8 cellular contexts compared by ENCODE assay signal in genomic region chr18:35497006-35497333, GRCh38. TPM values are rescaled to one million over a fixed set of nuclear protein-coding genes. Genes with fewer than 3 reads are reported as not detected.
DNase-seq lines count a peak whose midpoint lies in the region; ATAC-seq, FAIRE-seq and TF ChIP-seq lines count a peak whose summit lies in the region.

No MANE protein-coding gene starts in this region.

- peak; percentile 53 for DNase-seq in Karpas-422
- peak in 2 of 4 experiments; percentile 23 to 60 for DNase-seq in K562 (ENCODE audit: extremely low read depth in 1 of 4, low spot score in 3 of 4)
- peak; percentile 45 to 50 for DNase-seq in left colon
- DNase-seq in suprapubic skin (ENCODE audit: low spot score in 2 of 2) = no peak
- DNase-seq in MV-4-11 (lab: John Stamatoyannopoulos, UW) = no peak
- no peak for DNase-seq in stimulated activated CD4-positive, alpha-beta T cell treated with anti-CD3 and anti-CD28 coated beads, Interleukin-4, amount 100 ng/mL, for 24 hours

- intact Hi-C loops in K562 (cut with micrococcal nuclease) (loop anchor here (1.0 to 10.0 kb wide), 3 partner anchors 92 to 387 kb away; no protein-coding TSS in a partner anchor), left colon (cut with DNase I, micrococcal nuclease) (loop anchor here in 1 of 2 donors (2.0 kb wide), 1 partner anchor 476 kb away; the partner anchor contains the start of gene RMP24)

- H3K9ac ChIP-seq in ES-I3 (ENCODE audit: low read depth, low read length) = peak overlapping the region; percentile 90
- peak overlapping the region; percentile 85 for H3K9ac ChIP-seq in Karpas-422 (ENCODE audit: low read length)
- H3K9ac ChIP-seq in K562 (ENCODE audit: insufficient read depth in 1 of 2, low read depth in 2 of 2, low read length in 2 of 2) = peak overlapping the region; percentile 92 to 93; a peak in 3 of 4 replicates

- WGBS in K562 (ENCODE audit: insufficient coverage, low coverage, missing lambda C conversion rate) = 2% methylated on average over 3 of the region's 3 CpGs
- 0% methylated on average over 3 of the region's 3 CpGs for WGBS in suprapubic skin

- TF ChIP-seq POLR2A in K562 (conservative IDR thresholded peaks at IDR 0.05) (no peak), suprapubic skin (IDR thresholded peaks at IDR 0.05) (no peak)

- BruUV-seq in K562 (replicated peaks; lab: Mats Ljungman, UMichigan) = no TSS peak

- TF ChIP-seq CTCF in K562 (IDR thresholded peaks at IDR 0.05 in 2 of 3, conservative IDR thresholded peaks at IDR 0.05 in 1 of 3; ENCODE audit: insufficient read depth in 2 of 3, low read depth in 1 of 3, low read length in 3 of 3) = no peak
- TF ChIP-seq CTCF in suprapubic skin (IDR thresholded peaks at IDR 0.05) = no peak

- POLR2A ChIA-PET in K562 (lab: Yijun Ruan, JAX) = interaction anchor here (0.5 to 2.4 kb wide), 13 partner anchors 7 to 487 kb away, joined by 3 to 16 read pairs (median 3); no protein-coding TSS in a partner anchor

- CTCF ChIA-PET in K562 (lab: Yijun Ruan, JAX; ENCODE audit: low intra/inter-chr PET ratio) = no interaction called here

- H2AFZ ChIP-seq in Karpas-422 (ENCODE audit: low read length) = no peak overlapping the region
- peak overlapping the region; percentile 97 for H2AFZ ChIP-seq in K562 (ENCODE audit: low read depth, low read length)

- no peaks in the 10 kb centered on the region for H3K9me3 ChIP-seq in ES-I3 (ENCODE audit: control insufficient read depth, insufficient read depth, low read length)
- no peaks in the 10 kb centered on the region for H3K9me3 ChIP-seq in Karpas-422 (ENCODE audit: low read length)
- H3K9me3 ChIP-seq in K562 (replicated peaks; ENCODE audit: control insufficient read depth, insufficient read depth, low read depth, low read length) = no peaks in the 10 kb centered on the region
- H3K9me3 ChIP-seq in suprapubic skin = no peaks in the 10 kb centered on the region

- FAIRE-seq in K562 (lab: Jason Lieb, UNC) = no peak

- TF ChIP-seq EP300 in K562 (IDR thresholded peaks at IDR 0.05; ENCODE audit: low read length) (no peak), suprapubic skin (IDR thresholded peaks at IDR 0.05) (no peak)

- in situ Hi-C loops in K562 (cut with MboI) = no loop called here

- no peaks in the 10 kb centered on the region for H3K9me1 ChIP-seq in K562 (ENCODE audit: control insufficient read depth, insufficient read depth, low read length)

- H3K36me3 ChIP-seq in ES-I3 (ENCODE audit: insufficient read depth, low read length) = no peaks in the 10 kb centered on the region
- no peaks in the 10 kb centered on the region for H3K36me3 ChIP-seq in Karpas-422 (ENCODE audit: insufficient read depth, low read length)
- no peaks in the 10 kb centered on the region; the same call in 2 of the 3 replicates for H3K36me3 ChIP-seq in K562 (ENCODE audit: control insufficient read depth, insufficient read depth, low read length)
- H3K36me3 ChIP-seq in suprapubic skin = no peaks in the 10 kb centered on the region

- peak overlapping the region; percentile 81 for H3K4me3 ChIP-seq in Karpas-422 (ENCODE audit: low read length)
- peak overlapping the region; percentile 70 for H3K4me3 ChIP-seq in K562
- peak overlapping the region; percentile 72 for H3K4me3 ChIP-seq in suprapubic skin

- H4K20me1 ChIP-seq in Karpas-422 (ENCODE audit: insufficient read depth, low read depth, low read length) (no peaks in the 10 kb centered on the region), K562 (replicated peaks; ENCODE audit: control insufficient read depth, insufficient read depth, low read length) (no peaks in the 10 kb centered on the region)

- peak overlapping the region; percentile 96 for H3K27ac ChIP-seq in Karpas-422 (ENCODE audit: low read length)
- H3K27ac ChIP-seq in K562 (ENCODE audit: extremely low read depth, low read depth, low read length) = peak overlapping the region; percentile 96
- H3K27ac ChIP-seq in suprapubic skin = peak overlapping the region; percentile 98

- ATAC-seq in GM21529 (IDR thresholded peaks at IDR 0.05; ENCODE audit: unreplicated experiment) (peak; percentile 18), K562 (peak; percentile 59), left colon (peak; percentile 67)

- H3K9me2 ChIP-seq in Karpas-422 (replicated peaks; ENCODE audit: insufficient read depth, low read length) = no peaks in the 10 kb centered on the region

- no peaks in the 10 kb centered on the region for H3K27me3 ChIP-seq in Karpas-422 (ENCODE audit: low read length)
- H3K27me3 ChIP-seq in K562 (ENCODE audit: control insufficient read depth in 2 of 2, insufficient read depth in 2 of 2, low read length in 2 of 2) = no peaks in the 10 kb centered on the region
- no peaks in the 10 kb centered on the region for H3K27me3 ChIP-seq in suprapubic skin

- H3K79me2 ChIP-seq in Karpas-422 (ENCODE audit: low read length) = peaks cover 52% of the 10 kb centered on the region
- peaks cover 50% of the 10 kb centered on the region for H3K79me2 ChIP-seq in K562 (ENCODE audit: control insufficient read depth, insufficient read depth, low read length)

- H3K4me2 ChIP-seq in Karpas-422 (ENCODE audit: low read depth, low read length, poor library complexity, severe bottlenecking) = peak overlapping the region; percentile 92
- H3K4me2 ChIP-seq in K562 (ENCODE audit: insufficient read depth, low read length) = peak overlapping the region; percentile 98

- TF ChIP-seq RAD21 in K562 (CRISPR knock-in tag; conservative IDR thresholded peaks at IDR 0.05 in 1 of 2, IDR thresholded peaks at IDR 0.05 in 1 of 2) = no peak

- H3K4me1 ChIP-seq in ES-I3 (ENCODE audit: insufficient read depth, low read length) = peaks cover 26% of the 10 kb centered on the region
- H3K4me1 ChIP-seq in Karpas-422 (ENCODE audit: low read length) = peaks cover 63% of the 10 kb centered on the region
- H3K4me1 ChIP-seq in K562 (replicated peaks in 1 of 2; ENCODE audit: control insufficient read depth in 2 of 2, insufficient read depth in 2 of 2, low read length in 2 of 2) = peaks cover 8 to 30% of the 10 kb centered on the region in 2 experiments; a peak in 4 of 5 replicates
- peaks cover 31% of the 10 kb centered on the region for H3K4me1 ChIP-seq in suprapubic skin

TF ChIP-seq in K562, 482 proteins besides CTCF, POLR2A, EP300 and RAD21 (continues in another document):
- 0 out of 2 replicates have a peak, but pooled peaks have one; percentile 16 for TF ChIP-seq ERF (CRISPR knock-in tag; IDR thresholded peaks at IDR 0.05)
- 0 out of 4 replicates have a peak, but pooled peaks of 1 of the 2 experiments have one; percentile 3 for TF ChIP-seq SIN3A (IDR thresholded peaks at IDR 0.05; ENCODE audit: borderline replicate concordance in 2 of 2, control insufficient read depth in 1 of 2, low read depth in 2 of 2, low read length in 2 of 2)
- TF ChIP-seq, protein P1, sequence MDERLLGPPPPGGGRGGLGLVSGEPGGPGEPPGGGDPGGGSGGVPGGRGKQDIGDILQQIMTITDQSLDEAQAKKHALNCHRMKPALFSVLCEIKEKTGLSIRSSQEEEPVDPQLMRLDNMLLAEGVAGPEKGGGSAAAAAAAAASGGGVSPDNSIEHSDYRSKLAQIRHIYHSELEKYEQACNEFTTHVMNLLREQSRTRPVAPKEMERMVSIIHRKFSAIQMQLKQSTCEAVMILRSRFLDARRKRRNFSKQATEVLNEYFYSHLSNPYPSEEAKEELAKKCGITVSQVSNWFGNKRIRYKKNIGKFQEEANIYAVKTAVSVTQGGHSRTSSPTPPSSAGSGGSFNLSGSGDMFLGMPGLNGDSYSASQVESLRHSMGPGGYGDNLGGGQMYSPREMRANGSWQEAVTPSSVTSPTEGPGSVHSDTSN (CRISPR knock-in tag; IDR thresholded peaks at IDR 0.05; ENCODE audit: low read depth) = no peak
- TF ChIP-seq, protein P1 (tag; conservative IDR thresholded peaks at IDR 0.05; ENCODE audit: low read depth) = no peak
- no peak for TF ChIP-seq CREBBP (IDR thresholded peaks at IDR 0.05; ENCODE audit: low read depth, low read length)
- TF ChIP-seq TEAD1 (CRISPR knock-in tag; IDR thresholded peaks at IDR 0.05) = 0 out of 4 replicates have a peak, but pooled peaks of 1 of the 2 experiments have one; percentile 25
- no peak for TF ChIP-seq CEBPG (CRISPR knock-in tag; IDR thresholded peaks at IDR 0.05)
- 0 out of 4 replicates have a peak, but pooled peaks of 1 of the 2 experiments have one; percentile 17 for TF ChIP-seq CEBPG (tag; conservative IDR thresholded peaks at IDR 0.05 in 1 of 2, IDR thresholded peaks at IDR 0.05 in 1 of 2)

RNA-seq across cellular contexts. Expression of gene INO80C, which starts 0.8 kb away (rescaled TPM):
- 83.4 and 108 TPM in 2 replicates for total RNA-seq in Karpas-422 (2014; rRNA removed; shearing (Covaris generic); ENCODE audit: low replicate concordance)
- 9.7 and 20.7 TPM in 2 replicates for total RNA-seq in K562 (2011; cell fraction: chromatin; rRNA removed; ENCODE audit: low replicate concordance)
- total RNA-seq in K562 (2011; cell fraction: nucleolus; rRNA removed) = 18.0 and 20.5 TPM in 2 replicates
- total RNA-seq in K562 (2011; cell fraction: nucleoplasm; rRNA removed) = 18.2 and 19.3 TPM in 2 replicates
- total RNA-seq in K562 (2014; rRNA removed) (14.3 and 19.8 TPM in 2 replicates), K562 (2014; rRNA removed; fragmentation: Illumina TruSeq; extraction: Trizol) (21.4 and 21.6 TPM in 2 replicates), K562 (2015; rRNA removed; fragmentation: Illumina TruSeq; extraction: Trizol) (18.8 and 19.2 TPM in 2 replicates), K562 (2021) (42.1 and 46.6 TPM in 2 replicates), left colon (10 to 100 TPM; 35.2 to 37.5 TPM), suprapubic skin (10 to 100 TPM; 12.6 to 35.2 (median 18.2) TPM)
- polyA plus RNA-seq in K562 (2011; rRNA removed) (33.6 and 34.8 TPM in 2 replicates), K562 (2014; fragmentation: Illumina TruSeq; extraction: Trizol) (46.6 and 49.8 TPM in 2 replicates), K562 (2014; fragmentation: Nextera tagmentation; extraction: Ambion mirVana) (10 to 100 TPM; 51.3 to 53.3 TPM), K562 (2014; rRNA removed) (35.3 and 52.2 TPM in 2 replicates)
- 27.0 and 27.2 TPM in 2 replicates for polyA plus RNA-seq in K562 (2011; cell fraction: cytosol; rRNA removed)
- polyA plus RNA-seq in K562 (2011; cell fraction: nucleus; rRNA removed) = 22.8 and 24.3 TPM in 2 replicates
- polyA plus RNA-seq in K562 (2012) = 25.2 and 34.8 TPM in 2 replicates
- polyA minus RNA-seq in K562 (2011; rRNA and poly(A)+ RNA removed) = 13.7 and 16.1 TPM in 2 replicates
- polyA minus RNA-seq in K562 (2011; cell fraction: cytosol; rRNA and poly(A)+ RNA removed) = 7.3 and 9.1 TPM in 2 replicates
- 10.4 and 14.7 TPM in 2 replicates for polyA minus RNA-seq in K562 (2011; cell fraction: nucleus; rRNA and poly(A)+ RNA removed)

Comparison
In these comparisons a context has a peak if more than half of its experiments do, and no peak if none do; other contexts are left out.
1. DNase-seq: peak in Karpas-422 (single experiment) and left colon (2 of 2); none in suprapubic skin (0 of 2), MV-4-11 (single experiment) and stimulated activated CD4-positive, alpha-beta T cell treated with anti-CD3 and anti-CD28 coated beads, Interleukin-4, amount 100 ng/mL, for 24 hours (single experiment).
2. Peak in every context shown above with its lines, with median percentiles within 50 percentile points of each other: H3K9ac ChIP-seq, ATAC-seq, H3K27ac ChIP-seq and H3K4me3 ChIP-seq.